In genomic region chr20:19601133-19601810, GRCh38 we compare ENCODE assay signal across 23 cellular contexts.
"Had no signal": no experiment of that assay in that cellular context is flagged by ENCODE, and none has a peak within 500 bp of the region (broad histone marks: within the 10 kb centered on the region; RNA-seq: fewer than 3 reads in every experiment).

No MANE protein-coding gene starts in this region.

- H3K4me1 ChIP-seq: Peyer's patch had no signal

- ATAC-seq: Right ventricle myocardium inferior, SK-N-SH treated with all-trans-retinoic acid at 6 μM for 48 hours had no signal

- FAIRE-seq: HTR-8/SVneo had no signal

- H3K27ac ChIP-seq: PC-9, Peyer's patch had no signal

- H3K27me3 ChIP-seq: Peyer's patch, SJCRH30 had no signal

- DNase-seq: KBM-7, MV-4-11, NCI-H1048, NCI-H1105, NCI-H1417 treated with DMSO at 0.1 percent for 48 hours, NCI-H146, NCI-H1694 treated with DMSO at 0.1 percent for 48 hours, NCI-H1930, NCI-H2081, NCI-H2107, NCI-H226, NCI-H446, NCI-H510A, NCI-H524 treated with DMSO at 0.1 percent for 48 hours, NCI-H69, NCI-H774, PC-9, Peyer's patch, SHP77 treated with DMSO at 0.1 percent for 48 hours, SJCRH30 had no signal

- H3K9me3 ChIP-seq: Peyer's patch, SJCRH30 had no signal

- H3K4me3 ChIP-seq: PC-9, Peyer's patch, SJCRH30 had no signal

- H3K36me3 ChIP-seq: Peyer's patch, SJCRH30 had no signal
